29 cellular contexts compared by ENCODE assay signal in the genomic region with DNA sequence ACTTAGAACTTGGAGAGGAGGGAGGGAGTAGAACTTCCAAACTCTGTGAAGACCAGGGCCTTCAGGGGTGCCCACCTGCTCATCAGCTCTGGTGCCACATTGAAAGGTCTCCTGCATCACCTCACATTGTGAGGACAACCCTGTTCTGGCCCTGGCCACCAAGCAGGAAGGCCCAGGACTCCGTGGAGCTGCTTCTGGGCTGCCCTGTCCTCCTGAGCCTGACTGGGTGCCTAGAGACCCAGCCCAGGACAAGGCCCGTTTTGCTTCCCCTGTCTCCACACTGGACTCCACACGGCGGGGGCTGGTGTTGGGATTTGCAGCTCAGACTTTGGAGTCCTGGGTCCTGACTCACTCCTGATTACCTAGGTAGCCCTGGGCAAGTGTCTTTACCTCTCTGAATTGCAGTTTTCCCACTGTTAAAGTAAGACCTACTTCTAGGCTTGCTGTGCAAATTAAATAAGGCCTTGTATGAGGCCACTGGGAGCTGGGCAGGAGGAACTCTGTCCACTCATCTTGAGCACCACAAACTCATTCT. TPM values are rescaled to one million over a fixed set of nuclear protein-coding genes. Genes with fewer than 3 reads are reported as not detected.
"Had no signal": no experiment of that assay in that cellular context is flagged by ENCODE, and none has a peak within 500 bp of the region (broad histone marks: within the 10 kb centered on the region; RNA-seq: fewer than 3 reads in every experiment).

No MANE protein-coding gene starts in this region.

- H3K27ac Mint-ChIP-seq: effector memory CD8-positive, alpha-beta T cell; memory B cell; natural killer cell treated with Interleukin-12 subunit alpha and Interleukin-12 subunit beta and Interleukin-15 and Interleukin-18, amount 100 ng/mL, for 72 hours; neural progenitor cell; stimulated activated memory B cell treated with anti-CD40 and anti-IgM and Interleukin-4, amounts not matched to agents 10 μg/mL and 1 μg/mL and 100 μg/mL, for 72 hours had no signal

- H2AFZ ChIP-seq: hepatocyte, neural progenitor cell had no signal

- H3K27me3 ChIP-seq: gastroesophageal sphincter, hepatocyte, neural progenitor cell, right atrium auricular region, testis, upper lobe of right lung, uterus had no signal

- DNase-seq: cerebellar nuclear complex; cortex of kidney; effector memory CD8-positive, alpha-beta T cell; foreskin fibroblast; heart left ventricle; kidney glomerular epithelial cell; left ventricle myocardium superior; lower lobe of right lung; nucleus accumbens; stimulated activated CD4-positive, alpha-beta T cell treated with anti-CD3 and anti-CD28 coated beads, Interleukin-4, amount 100 ng/mL, for 4 hours; stimulated activated naive CD8-positive, alpha-beta T cell treated with anti-CD3 and anti-CD28 coated beads, Interleukin-15, Interleukin-2, amounts not matched to agents 100 U/mL and 50 U/mL, for 24 hours; substantia nigra; testis; tibial artery; upper lobe of right lung; uterus had no signal

- H3K4me3 Mint-ChIP-seq: effector memory CD8-positive, alpha-beta T cell; memory B cell; natural killer cell treated with Interleukin-12 subunit alpha and Interleukin-12 subunit beta and Interleukin-15 and Interleukin-18, amount 100 ng/mL, for 72 hours; neural progenitor cell; stimulated activated memory B cell treated with anti-CD40 and anti-IgM and Interleukin-4, amounts not matched to agents 10 μg/mL and 1 μg/mL and 100 μg/mL, for 72 hours had no signal

- H3K9me3 Mint-ChIP-seq: effector memory CD8-positive, alpha-beta T cell; memory B cell; natural killer cell treated with Interleukin-12 subunit alpha and Interleukin-12 subunit beta and Interleukin-15 and Interleukin-18, amount 100 ng/mL, for 72 hours; neural progenitor cell; stimulated activated memory B cell treated with anti-CD40 and anti-IgM and Interleukin-4, amounts not matched to agents 10 μg/mL and 1 μg/mL and 100 μg/mL, for 72 hours had no signal

- H3K9me3 ChIP-seq: gastroesophageal sphincter, heart left ventricle, lower lobe of right lung, prostate gland, right atrium auricular region, testis, tibial artery, upper lobe of right lung, uterus had no signal

- H3K4me3 ChIP-seq: gastroesophageal sphincter, heart left ventricle, hepatocyte, lower lobe of right lung, neural progenitor cell, prostate gland, right atrium auricular region, testis, tibial artery, upper lobe of right lung, uterus had no signal

- H3K27ac ChIP-seq: gastroesophageal sphincter, heart left ventricle, hepatocyte, lower lobe of right lung, neural progenitor cell, prostate gland, right atrium auricular region, testis, tibial artery, upper lobe of right lung, uterus had no signal

- H3K36me3 Mint-ChIP-seq: memory B cell; natural killer cell treated with Interleukin-12 subunit alpha and Interleukin-12 subunit beta and Interleukin-15 and Interleukin-18, amount 100 ng/mL, for 72 hours; neural progenitor cell; stimulated activated memory B cell treated with anti-CD40 and anti-IgM and Interleukin-4, amounts not matched to agents 10 μg/mL and 1 μg/mL and 100 μg/mL, for 72 hours had no signal

- H3K9ac ChIP-seq: neural progenitor cell had no signal

- H3K4me2 ChIP-seq: hepatocyte, neural progenitor cell had no signal

- H3K36me3 ChIP-seq: gastroesophageal sphincter, heart left ventricle, lower lobe of right lung, neural progenitor cell, prostate gland, right atrium auricular region, tibial artery, upper lobe of right lung, uterus had no signal

- H3K79me2 ChIP-seq: hepatocyte had no signal

RNA-seq across cellular contexts. Expression of gene KRT82, which starts 12.5 kb away (rescaled TPM):
- total RNA-seq: dermis microvascular lymphatic vessel endothelial cell; esophagus mucosa; gastroesophageal sphincter; heart left ventricle; hepatocyte; left ventricle myocardium superior; lower lobe of right lung; mononuclear cell; natural killer cell treated with Interleukin-12 subunit alpha and Interleukin-12 subunit beta and Interleukin-15 and Interleukin-18, amount 100 ng/mL, for 72 hours; osteocyte; prostate gland; right atrium auricular region; sciatic nerve; testis; upper lobe of right lung; uterus had no signal
- polyA plus RNA-seq: heart left ventricle, hepatocyte had no signal

RNA-seq across cellular contexts. Expression of gene KRT75, which starts 15.5 kb away (rescaled TPM):
- total RNA-seq: dermis microvascular lymphatic vessel endothelial cell; gastroesophageal sphincter; heart left ventricle; hepatocyte; left ventricle myocardium superior; lower lobe of right lung; mononuclear cell; natural killer cell treated with Interleukin-12 subunit alpha and Interleukin-12 subunit beta and Interleukin-15 and Interleukin-18, amount 100 ng/mL, for 72 hours; osteocyte; prostate gland; right atrium auricular region; sciatic nerve; upper lobe of right lung; uterus had no signal
- polyA plus RNA-seq: heart left ventricle, hepatocyte had no signal

RNA-seq across cellular contexts. Expression of gene KRT84, which starts 33.2 kb away (rescaled TPM):
- total RNA-seq: dermis microvascular lymphatic vessel endothelial cell; esophagus mucosa; gastroesophageal sphincter; heart left ventricle; hepatocyte; left ventricle myocardium superior; lower lobe of right lung; mononuclear cell; natural killer cell treated with Interleukin-12 subunit alpha and Interleukin-12 subunit beta and Interleukin-15 and Interleukin-18, amount 100 ng/mL, for 72 hours; osteocyte; prostate gland; sciatic nerve; upper lobe of right lung had no signal
- polyA plus RNA-seq: heart left ventricle, hepatocyte had no signal

RNA-seq across cellular contexts. Expression of gene KRT6B, which starts 33.3 kb away (rescaled TPM):
- total RNA-seq: dermis microvascular lymphatic vessel endothelial cell; heart left ventricle; hepatocyte; left ventricle myocardium superior; lower lobe of right lung; mononuclear cell; natural killer cell treated with Interleukin-12 subunit alpha and Interleukin-12 subunit beta and Interleukin-15 and Interleukin-18, amount 100 ng/mL, for 72 hours; osteocyte; right atrium auricular region; sciatic nerve; upper lobe of right lung; uterus had no signal
- polyA plus RNA-seq: heart left ventricle had no signal

RNA-seq across cellular contexts. Expression of gene KRT85, which starts 51.4 kb away (rescaled TPM):
- total RNA-seq: dermis microvascular lymphatic vessel endothelial cell; esophagus mucosa; gastroesophageal sphincter; heart left ventricle; hepatocyte; left ventricle myocardium superior; lower lobe of right lung; mononuclear cell; natural killer cell treated with Interleukin-12 subunit alpha and Interleukin-12 subunit beta and Interleukin-15 and Interleukin-18, amount 100 ng/mL, for 72 hours; osteocyte; prostate gland; right atrium auricular region; sciatic nerve; upper lobe of right lung had no signal
- polyA plus RNA-seq: heart left ventricle, hepatocyte had no signal
